8 cellular contexts compared by ENCODE assay signal in the genomic region with DNA sequence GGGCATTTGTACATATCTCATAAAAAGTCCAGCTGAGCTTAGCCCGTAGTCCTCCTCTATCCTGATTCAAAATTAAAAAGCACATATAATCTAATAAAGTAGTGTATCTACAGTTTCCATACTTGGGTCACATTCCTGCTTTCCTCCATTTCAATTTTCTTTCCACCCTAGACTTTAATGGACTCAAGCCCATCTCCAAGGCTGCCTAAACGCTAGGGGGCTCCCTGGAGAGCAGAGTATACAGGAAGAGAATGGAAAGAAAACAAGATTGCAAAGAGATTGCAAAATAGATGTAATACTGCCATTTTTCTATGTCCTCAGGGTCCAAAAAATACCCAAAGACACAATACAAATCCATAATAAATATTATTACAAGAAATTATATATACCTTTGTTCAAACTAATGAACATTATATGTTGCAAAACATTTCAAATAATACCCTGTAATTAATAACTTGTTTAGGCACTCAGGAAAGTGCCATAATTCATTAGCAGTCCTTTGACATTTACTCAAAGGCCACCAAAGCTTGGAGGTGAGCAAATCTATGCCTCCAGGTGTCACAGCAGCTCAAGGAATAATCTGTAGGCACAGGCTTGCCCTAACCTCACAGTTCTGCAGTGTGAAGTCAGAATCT. TPM values are rescaled to one million over a fixed set of nuclear protein-coding genes. Genes with fewer than 3 reads are reported as not detected.
DNase-seq lines count a peak whose midpoint lies in the region; ATAC-seq and TF ChIP-seq lines count a peak whose summit lies in the region.

No MANE protein-coding gene starts in this region.

- H3K4me3 Mint-ChIP-seq in CD4-positive, alpha-beta memory T cell, result peak overlapping the region in 5 of 8 donors; percentile 31 to 68 (median 57)
- H3K4me3 Mint-ChIP-seq in activated CD8-positive, alpha-beta memory T cell treated with anti-CD3 and anti-CD28 coated beads, Interleukin-2, amount 10 ng/mL, durations not matched to agents 7 days and 5 days, result peak overlapping the region; percentile 34
- H3K4me3 Mint-ChIP-seq in nephron progenitor cell, result peak overlapping the region; percentile 48

- no peaks in the 10 kb centered on the region for H3K27me3 ChIP-seq in CD4-positive, alpha-beta memory T cell (ENCODE audit: insufficient read depth, low read length)
- no peaks in the 10 kb centered on the region for H3K27me3 ChIP-seq in transverse colon

- no peaks in the 10 kb centered on the region for H3K9me3 Mint-ChIP-seq in CD4-positive, alpha-beta memory T cell
- no peaks in the 10 kb centered on the region for H3K9me3 Mint-ChIP-seq in activated CD8-positive, alpha-beta memory T cell treated with anti-CD3 and anti-CD28 coated beads, Interleukin-2, amount 10 ng/mL, durations not matched to agents 7 days and 5 days (ENCODE audit: low read depth)
- no peaks in the 10 kb centered on the region for H3K9me3 Mint-ChIP-seq in nephron progenitor cell

- peaks cover 13% of the 10 kb centered on the region in 2 donors for H3K36me3 Mint-ChIP-seq in CD4-positive, alpha-beta memory T cell
- peaks cover 16% of the 10 kb centered on the region for H3K36me3 Mint-ChIP-seq in activated CD8-positive, alpha-beta memory T cell treated with anti-CD3 and anti-CD28 coated beads, Interleukin-2, amount 10 ng/mL, durations not matched to agents 7 days and 5 days
- peaks cover 8% of the 10 kb centered on the region for H3K36me3 Mint-ChIP-seq in nephron progenitor cell (ENCODE audit: low read depth)

- H3K27ac ChIP-seq in CD4-positive, alpha-beta memory T cell (ENCODE audit: low read depth, low read length), result peak overlapping the region; percentile 73
- H3K27ac ChIP-seq in transverse colon, result peak overlapping the region in 1 of 4 donors; percentile 7

- peaks cover 9% of the 10 kb centered on the region for H3K36me3 ChIP-seq in CD4-positive, alpha-beta memory T cell (ENCODE audit: insufficient read depth, low read length)
- H3K36me3 ChIP-seq in transverse colon, result peaks cover 0 to 4% (median 0%) of the 10 kb centered on the region in 4 donors

- no peaks in the 10 kb centered on the region for H3K9me3 ChIP-seq in CD4-positive, alpha-beta memory T cell (ENCODE audit: control insufficient read depth in 1 of 2, low read length in 2 of 2)
- no peaks in the 10 kb centered on the region for H3K9me3 ChIP-seq in transverse colon

- POLR2A ChIA-PET in CD4-positive, alpha-beta memory T cell (lab: Charles Lee; ENCODE audit: partially characterized antibody), result interaction anchor here (1.0 to 9.1 kb wide), 11 partner anchors 10 to 133 kb away, joined by 3 to 165 read pairs (median 37); partner anchors contain the start of genes EFHC1 and PAQR8

- 14 to 32% methylated on average over 2 of the region's 2 CpGs for WGBS in transverse colon (ENCODE audit: low coverage in 1 of 2), 2 donors

- no peak for TF ChIP-seq POLR2A in transverse colon (IDR thresholded peaks at IDR 0.05)

- peaks cover 22 to 56% (median 29%) of the 10 kb centered on the region in 4 donors for H3K4me1 Mint-ChIP-seq in CD4-positive, alpha-beta memory T cell
- H3K4me1 Mint-ChIP-seq in activated CD8-positive, alpha-beta memory T cell treated with anti-CD3 and anti-CD28 coated beads, Interleukin-2, amount 10 ng/mL, durations not matched to agents 7 days and 5 days, result peaks cover 37% of the 10 kb centered on the region
- H3K4me1 Mint-ChIP-seq in nephron progenitor cell, result peaks cover 28% of the 10 kb centered on the region

- ATAC-seq in activated CD8-positive, alpha-beta memory T cell treated with anti-CD3 and anti-CD28 coated beads, Interleukin-2, amount 10 ng/mL, durations not matched to agents 7 days and 5 days, result no peak
- ATAC-seq in GM18517 (IDR thresholded peaks at IDR 0.05; ENCODE audit: unreplicated experiment), result no peak

- intact Hi-C loops in CD4-positive, alpha-beta memory T cell (cut with micrococcal nuclease), result loop anchor here (1.0 kb wide), 3 partner anchors 18 to 376 kb away; no protein-coding TSS in a partner anchor
- intact Hi-C loops in transverse colon (cut with DNase I; ENCODE audit: low total_unique reads), result loop anchor here (2.0 to 10.0 kb wide), 2 partner anchors 112 to 368 kb away; no protein-coding TSS in a partner anchor

- TF ChIP-seq EP300 in transverse colon (IDR thresholded peaks at IDR 0.05; ENCODE audit: low read depth), result no peak

- H3K4me3 ChIP-seq in CD4-positive, alpha-beta memory T cell (ENCODE audit: low read length in 2 of 2), result no peak overlapping the region
- no peak overlapping the region for H3K4me3 ChIP-seq in epithelial cell of proximal tubule (ENCODE audit: low read depth, low read length)
- no peak overlapping the region for H3K4me3 ChIP-seq in transverse colon

- TF ChIP-seq CTCF in epithelial cell of proximal tubule (conservative IDR thresholded peaks at IDR 0.05; ENCODE audit: low read depth, low read length) (peak; percentile 98), nephron progenitor cell (IDR thresholded peaks at IDR 0.05) (peak; percentile 78), transverse colon (IDR thresholded peaks at IDR 0.05) (peak; percentile 39 to 60 (median 48))

- peak overlapping the region in 5 of 7 donors; percentile 49 to 88 (median 86) for H3K27ac Mint-ChIP-seq in CD4-positive, alpha-beta memory T cell
- H3K27ac Mint-ChIP-seq in activated CD8-positive, alpha-beta memory T cell treated with anti-CD3 and anti-CD28 coated beads, Interleukin-2, amount 10 ng/mL, durations not matched to agents 7 days and 5 days, result peak overlapping the region; percentile 38
- no peak overlapping the region for H3K27ac Mint-ChIP-seq in nephron progenitor cell

- peaks cover 47% of the 10 kb centered on the region for H3K4me1 ChIP-seq in CD4-positive, alpha-beta memory T cell (ENCODE audit: insufficient read depth, low read length)
- peaks cover 5 to 35% (median 17%) of the 10 kb centered on the region in 4 donors for H3K4me1 ChIP-seq in transverse colon

- CTCF ChIA-PET in CD4-positive, alpha-beta memory T cell (lab: Charles Lee; ENCODE audit: partially characterized antibody), result interaction anchor here (0.8 to 9.6 kb wide), 29 partner anchors 9 to 379 kb away, joined by 3 to 287 read pairs (median 14); partner anchors contain the start of genes EFHC1, PAQR8 and TRAM2
- CTCF ChIA-PET in activated CD8-positive, alpha-beta memory T cell treated with anti-CD3 and anti-CD28 coated beads, Interleukin-2, amount 10 ng/mL, durations not matched to agents 7 days and 5 days (lab: Charles Lee), result interaction anchor here (0.9 to 7.5 kb wide), 14 partner anchors 8 to 365 kb away, joined by 3 to 132 read pairs (median 8); partner anchors contain the start of gene PAQR8

- in situ Hi-C loops in transverse colon (cut with MboI; ENCODE audit: low pct_ligation_motif_present in 1 of 4, low pct_unique_long_range_greater_than_20kb in 1 of 4, low sequenced_read_pairs in 3 of 4), result loop anchor here (5.0 to 25.0 kb wide), 5 partner anchors 115 to 380 kb away; partner anchors contain the start of genes TMEM14A (in 2 of the 4), EFHC1 (in 1 of the 4) and TRAM2 (in 1 of the 4)

- no peaks in the 10 kb centered on the region for H3K27me3 Mint-ChIP-seq in CD4-positive, alpha-beta memory T cell
- H3K27me3 Mint-ChIP-seq in activated CD8-positive, alpha-beta memory T cell treated with anti-CD3 and anti-CD28 coated beads, Interleukin-2, amount 10 ng/mL, durations not matched to agents 7 days and 5 days, result no peaks in the 10 kb centered on the region
- no peaks in the 10 kb centered on the region for H3K27me3 Mint-ChIP-seq in nephron progenitor cell (ENCODE audit: low read depth, poor library complexity)

- DNase-seq in CD4-positive, alpha-beta memory T cell, result peak; percentile 41 to 63 (median 47)
- DNase-seq in HK-2 (ENCODE audit: unreplicated experiment) (peak; percentile 52), NCI-H774 (lab: John Stamatoyannopoulos, UW) (peak; percentile 23), epithelial cell of proximal tubule (ENCODE audit: low read depth) (no peak), nephron progenitor cell (peak; percentile 73), transverse colon (peak; percentile 82)
- DNase-seq in activated CD8-positive, alpha-beta memory T cell treated with anti-CD3 and anti-CD28 coated beads, Interleukin-2, amount 10 ng/mL, durations not matched to agents 7 days and 5 days, result peak; percentile 86

RNA-seq across cellular contexts. Expression of gene MCM3, which starts 2.4 kb away (rescaled TPM):
- total RNA-seq in CD4-positive, alpha-beta memory T cell, result 10 to 100 TPM; 48.6 to 54.2 TPM
- polyA plus RNA-seq in CD4-positive, alpha-beta memory T cell, result 10 to 100 TPM; 46.2 to 58.1 TPM
- total RNA-seq in activated CD8-positive, alpha-beta memory T cell treated with anti-CD3 and anti-CD28 coated beads, Interleukin-2, amount 10 ng/mL, durations not matched to agents 7 days and 5 days, result 100 to 1,000 TPM; 248 to 262 TPM
- total RNA-seq in epithelial cell of proximal tubule (137 and 175 TPM in 2 replicates), transverse colon (10 to 100 TPM; 13.5 to 27.3 (median 24.2) TPM)

RNA-seq across cellular contexts. Expression of gene IL17F, which starts 42.6 kb away (rescaled TPM):
- total RNA-seq in CD4-positive, alpha-beta memory T cell, result not detected
- not detected for polyA plus RNA-seq in CD4-positive, alpha-beta memory T cell
- total RNA-seq in activated CD8-positive, alpha-beta memory T cell treated with anti-CD3 and anti-CD28 coated beads, Interleukin-2, amount 10 ng/mL, durations not matched to agents 7 days and 5 days, result not detected
- total RNA-seq in epithelial cell of proximal tubule, result not detected in 2 replicates
- total RNA-seq in transverse colon, result not detected

Comparison
In these comparisons a context has a peak if more than half of its experiments do, and no peak if none do; other contexts are left out.
1. CTCF ChIP-seq: peak in every context shown above with its lines; median percentile 98 in epithelial cell of proximal tubule; 78 in nephron progenitor cell; 48 in transverse colon.